ENCODE assay signal across 28 cellular contexts in genomic region chr7:44238116-44238695, GRCh38. TPM values are rescaled to one million over a fixed set of nuclear protein-coding genes. Genes with fewer than 3 reads are reported as not detected.
"Had no signal": no experiment of that assay in that cellular context is flagged by ENCODE, and none has a peak within 500 bp of the region (broad histone marks: within the 10 kb centered on the region; RNA-seq: fewer than 3 reads in every experiment).

No MANE protein-coding gene starts in this region.

- H3K4me3 Mint-ChIP-seq: dendritic cell treated with granulocyte-macrophage colony-stimulating factor and Interleukin-4, amounts not matched to agents 40 ng/mL and 50 ng/mL, for 4 days; effector memory CD8-positive, alpha-beta T cell; endodermal cell; mesothelial cell of epicardium; naive B cell had no signal

- H3K27me3 ChIP-seq: colonic mucosa, gastrocnemius medialis, heart right ventricle had no signal

- ATAC-seq: effector memory CD8-positive, alpha-beta T cell; esophagus mucosa; gastrocnemius medialis; heart right ventricle; left cardiac atrium; left lung; left ventricle myocardium superior; lower lobe of right lung; mucosa of descending colon had no signal

- H3K9me3 ChIP-seq: colonic mucosa, esophagus squamous epithelium, gastrocnemius medialis, heart right ventricle, left lung, lower lobe of right lung, mucosa of descending colon had no signal

- H3K36me3 ChIP-seq: colonic mucosa, esophagus squamous epithelium, left lung, lower lobe of right lung had no signal

- H3K9me3 Mint-ChIP-seq: dendritic cell treated with granulocyte-macrophage colony-stimulating factor and Interleukin-4, amounts not matched to agents 40 ng/mL and 50 ng/mL, for 4 days; effector memory CD8-positive, alpha-beta T cell; endodermal cell; mesothelial cell of epicardium; naive B cell had no signal

- H3K27ac Mint-ChIP-seq: dendritic cell treated with granulocyte-macrophage colony-stimulating factor and Interleukin-4, amounts not matched to agents 40 ng/mL and 50 ng/mL, for 4 days; effector memory CD8-positive, alpha-beta T cell; endodermal cell; mesothelial cell of epicardium; naive B cell had no signal

- H3K4me3 ChIP-seq: colonic mucosa, esophagus squamous epithelium, gastrocnemius medialis, heart right ventricle, left lung, lower lobe of right lung, mucosa of descending colon had no signal

- FAIRE-seq: endometrium, islet of Langerhans, keratinocyte had no signal

- H3K4me1 ChIP-seq: colonic mucosa, left lung had no signal

- H3K36me3 Mint-ChIP-seq: mesothelial cell of epicardium, naive B cell had no signal

- H3K27ac ChIP-seq: colonic mucosa, epithelial cell of prostate, esophagus squamous epithelium, gastrocnemius medialis, heart right ventricle, left lung, lower lobe of right lung had no signal

- DNase-seq: colonic mucosa; cortex of kidney; effector CD8-positive, alpha-beta T cell; effector memory CD8-positive, alpha-beta T cell; endodermal cell; erythroblast; esophagus squamous epithelium; foreskin fibroblast; foreskin melanocyte; gastrocnemius medialis; glutamatergic neuron; head of caudate nucleus; heart right ventricle; hippocampal formation; left cardiac atrium; left lung; left ventricle myocardium superior; lower lobe of right lung; mesenchymal stem cell; mucosa of descending colon; naive B cell had no signal

RNA-seq across cellular contexts. Expression of gene GCK, which starts 49.0 kb away (rescaled TPM):
- total RNA-seq: esophagus mucosa had no signal
- polyA plus RNA-seq: keratinocyte had no signal
